2 cellular contexts compared by ENCODE assay signal in the genomic region with DNA sequence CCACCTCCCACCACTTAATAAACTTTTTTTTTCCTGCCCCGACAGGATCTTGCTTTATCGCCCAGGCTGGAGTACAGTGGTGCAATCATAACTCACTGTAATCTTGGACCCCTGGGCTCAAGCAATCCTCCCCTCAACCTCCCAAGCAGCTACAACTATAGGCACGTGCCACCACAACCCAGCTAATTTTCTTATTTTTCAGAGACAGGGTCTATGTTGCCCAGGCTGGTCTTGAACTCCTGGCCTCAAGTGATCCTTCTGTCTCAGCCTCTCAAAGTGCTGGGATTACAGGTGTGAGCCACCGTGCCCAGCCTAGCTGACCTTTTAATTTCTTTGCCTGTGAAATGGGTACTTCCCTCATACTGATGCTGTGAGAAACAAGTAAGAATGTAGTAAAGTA.
TF ChIP-seq lines count a peak whose summit lies in the region.

No MANE protein-coding gene starts in this region.

TF ChIP-seq in GM12891, 5 proteins besides CTCF, POLR2A, EP300 and RAD21:
- TF ChIP-seq POLR2AphosphoS5 (IDR thresholded peaks at IDR 0.05; ENCODE audit: low read depth, low read length) = 0 out of 2 replicates have a peak, but pooled peaks have one; percentile 6
- TF ChIP-seq POU2F2 (IDR thresholded peaks at IDR 0.05; ENCODE audit: low read depth, low read length) = no peak

TF ChIP-seq in K562, 482 proteins besides CTCF, POLR2A, EP300 and RAD21:
- TF ChIP-seq POLR2AphosphoS5 (IDR thresholded peaks at IDR 0.05; ENCODE audit: control insufficient read depth, insufficient read depth, low read depth, low read length) = peak; percentile 52; the same call in 1 of the 2 replicates
- no peak for TF ChIP-seq HDAC3 (IDR thresholded peaks at IDR 0.05; ENCODE audit: borderline replicate concordance, partially characterized antibody)
- peak; percentile 34; the same call in 1 of the 2 replicates for TF ChIP-seq SUPT5H (IDR thresholded peaks at IDR 0.05)
- peak; percentile 42; the same call in 1 of the 2 replicates for TF ChIP-seq BHLHE40 (IDR thresholded peaks at IDR 0.05; ENCODE audit: low read length)
TF ChIP-seq in K562: peak in this region for 3.
